In the genomic region with DNA sequence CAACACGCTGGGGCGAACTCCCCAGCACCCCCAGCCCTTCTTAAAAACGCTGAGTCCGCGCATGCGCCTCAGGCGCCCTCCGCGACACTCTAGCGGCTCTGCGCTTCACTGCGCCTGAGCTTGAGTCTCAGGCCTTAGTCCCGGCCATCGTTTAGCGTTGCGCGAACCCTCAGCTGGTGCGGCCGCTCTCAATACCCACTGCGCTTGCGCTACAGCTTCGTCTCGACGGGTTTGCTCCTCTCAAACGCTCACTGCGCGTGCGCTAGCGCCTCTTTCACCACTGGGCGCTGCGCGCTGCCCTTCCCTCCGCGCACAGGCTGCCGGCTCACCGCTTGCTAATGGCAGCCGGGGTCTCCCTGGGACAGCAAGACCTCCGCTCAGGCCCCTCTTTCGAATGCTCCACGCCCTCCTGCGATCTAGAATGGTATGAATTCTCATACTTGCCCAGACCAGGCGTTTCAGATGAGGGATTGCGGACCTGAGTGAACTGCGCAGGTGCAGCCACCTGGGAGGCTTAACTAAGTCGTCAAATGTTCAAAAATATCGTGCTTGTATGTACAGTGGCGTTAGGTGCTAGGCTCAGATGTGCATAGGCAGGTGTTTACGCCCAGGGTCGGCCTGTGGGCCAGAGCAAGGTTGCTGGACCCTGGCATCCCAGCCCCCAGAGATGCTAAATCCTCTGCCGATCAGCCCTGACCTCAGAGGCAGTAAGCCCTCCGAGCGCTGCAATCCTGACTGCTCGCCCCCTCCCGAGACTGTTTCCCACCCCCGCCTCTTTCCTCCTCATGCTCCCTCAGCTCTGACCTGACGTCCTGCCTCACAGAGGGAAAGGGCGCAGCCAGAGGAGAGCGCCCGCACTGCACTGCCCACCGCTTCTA, we compare ENCODE assay signal across 8 cellular contexts. TPM values are rescaled to one million over a fixed set of nuclear protein-coding genes. Genes with fewer than 3 reads are reported as not detected.
DNase-seq lines count a peak whose midpoint lies in the region; ATAC-seq and TF ChIP-seq lines count a peak whose summit lies in the region.

A gene with protein sequence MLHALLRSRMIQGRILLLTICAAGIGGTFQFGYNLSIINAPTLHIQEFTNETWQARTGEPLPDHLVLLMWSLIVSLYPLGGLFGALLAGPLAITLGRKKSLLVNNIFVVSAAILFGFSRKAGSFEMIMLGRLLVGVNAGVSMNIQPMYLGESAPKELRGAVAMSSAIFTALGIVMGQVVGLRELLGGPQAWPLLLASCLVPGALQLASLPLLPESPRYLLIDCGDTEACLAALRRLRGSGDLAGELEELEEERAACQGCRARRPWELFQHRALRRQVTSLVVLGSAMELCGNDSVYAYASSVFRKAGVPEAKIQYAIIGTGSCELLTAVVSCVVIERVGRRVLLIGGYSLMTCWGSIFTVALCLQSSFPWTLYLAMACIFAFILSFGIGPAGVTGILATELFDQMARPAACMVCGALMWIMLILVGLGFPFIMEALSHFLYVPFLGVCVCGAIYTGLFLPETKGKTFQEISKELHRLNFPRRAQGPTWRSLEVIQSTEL (plus strand): TSS at position 270 of the 878 bp plus-strand sequence. CDS start 125 bp downstream, at position 395.

- no peaks in the 10 kb centered on the region for H3K9me3 ChIP-seq in CD4-positive, CD25-positive, alpha-beta regulatory T cell (ENCODE audit: control insufficient read depth in 2 of 2, low read length in 2 of 2)
- no peaks in the 10 kb centered on the region for H3K9me3 ChIP-seq in liver (ENCODE audit: control insufficient read depth in 4 of 4, low read length in 3 of 4)

- peak within 1 kb of the TSS; percentile 81 to 93 for H3K9ac ChIP-seq in liver (ENCODE audit: low read depth in 1 of 2, low read length in 2 of 2)

- peak within 1 kb of the TSS; percentile 60 for H3K27ac ChIP-seq in CD4-positive, CD25-positive, alpha-beta regulatory T cell (ENCODE audit: insufficient read depth, low read length, poor library complexity, severe bottlenecking)
- peak within 1 kb of the TSS; percentile 87 to 88 for H3K27ac ChIP-seq in liver (ENCODE audit: low read depth in 1 of 2, low read length in 2 of 2)

- 2% methylated on average over 60 of the region's 60 CpGs for WGBS in liver

- H3K4me3 ChIP-seq in CD4-positive, CD25-positive, alpha-beta regulatory T cell (ENCODE audit: low read depth, low read length), result peak within 1 kb of the TSS; percentile 91
- peak within 1 kb of the TSS; percentile 50 to 96 (median 84) for H3K4me3 ChIP-seq in liver (ENCODE audit: low read depth in 1 of 3, low read length in 3 of 3)

- no peaks in the 10 kb centered on the region for H3K9me3 Mint-ChIP-seq in CD4-positive, CD25-positive, alpha-beta regulatory T cell

- peak; percentile 38 for TF ChIP-seq CTCF in liver (IDR thresholded peaks at IDR 0.05; ENCODE audit: low read depth, low read length, missing input control)

- peak within 1 kb of the TSS; percentile 89 to 97 (median 96) for H3K4me3 Mint-ChIP-seq in CD4-positive, CD25-positive, alpha-beta regulatory T cell

- peak; percentile 94 to 95 for ATAC-seq in CD4-positive, CD25-positive, alpha-beta regulatory T cell (ENCODE audit: low read depth in 2 of 2)
- peak; percentile 86 for ATAC-seq in GM19395 (IDR thresholded peaks at IDR 0.05; ENCODE audit: unreplicated experiment)
- peak; percentile 76 for ATAC-seq in HG03558 (IDR thresholded peaks at IDR 0.05; ENCODE audit: extremely low read depth, unreplicated experiment)

- H3K27me3 Mint-ChIP-seq in CD4-positive, CD25-positive, alpha-beta regulatory T cell, result peaks cover 10% of the 10 kb centered on the region

- peaks cover 20% of the 10 kb centered on the region for H3K4me1 ChIP-seq in CD4-positive, CD25-positive, alpha-beta regulatory T cell (ENCODE audit: control insufficient read depth, insufficient read depth, low read length, poor library complexity, severe bottlenecking)
- H3K4me1 ChIP-seq in liver (ENCODE audit: control insufficient read depth in 4 of 4, insufficient read depth in 4 of 4, low read length in 3 of 4), result peaks cover 0 to 21% (median 13%) of the 10 kb centered on the region in 4 donors

- DNase-seq in CD4-positive, CD25-positive, alpha-beta regulatory T cell, result peak; percentile 89 to 94 (median 90)
- DNase-seq in NCI-H748 treated with DMSO at 0.1 percent for 48 hours (lab: John Stamatoyannopoulos, UW) (peak; percentile 87), dermis microvascular lymphatic vessel endothelial cell (ENCODE audit: low read depth in 2 of 2) (peak; percentile 91 to 97)
- peak; percentile 93 to 96 for DNase-seq in activated CD4-positive, alpha-beta T cell treated with anti-CD3 and anti-CD28 coated beads, Interleukin-2, amount 50 U/mL, for 48 hours
- peak; percentile 94 for DNase-seq in stimulated activated CD4-positive, alpha-beta T cell treated with anti-CD3 and anti-CD28 coated beads, Interleukin-4, amount 100 ng/mL, for 1 hour

- peaks cover 2% of the 10 kb centered on the region for H3K36me3 Mint-ChIP-seq in CD4-positive, CD25-positive, alpha-beta regulatory T cell

- no peaks in the 10 kb centered on the region for H3K36me3 ChIP-seq in CD4-positive, CD25-positive, alpha-beta regulatory T cell (ENCODE audit: control insufficient read depth, insufficient read depth, low read length)
- H3K36me3 ChIP-seq in liver (ENCODE audit: control insufficient read depth in 4 of 4, insufficient read depth in 3 of 4, low read depth in 1 of 4, low read length in 3 of 4), result no peaks in the 10 kb centered on the region

- peak; percentile 24 to 54 for TF ChIP-seq RAD21 in liver (IDR thresholded peaks at IDR 0.05)

- peaks cover 0 to 21% (median 6%) of the 10 kb centered on the region in 4 donors for H3K4me1 Mint-ChIP-seq in CD4-positive, CD25-positive, alpha-beta regulatory T cell

- H3K27ac Mint-ChIP-seq in CD4-positive, CD25-positive, alpha-beta regulatory T cell, result peak within 1 kb of the TSS; percentile 84 to 94 (median 84)

- no peaks in the 10 kb centered on the region for H3K27me3 ChIP-seq in CD4-positive, CD25-positive, alpha-beta regulatory T cell (ENCODE audit: control insufficient read depth, insufficient read depth, low read length)
- no peaks in the 10 kb centered on the region for H3K27me3 ChIP-seq in liver (ENCODE audit: control insufficient read depth in 4 of 4, insufficient read depth in 4 of 4, low read length in 3 of 4)

TF ChIP-seq in liver, 16 proteins besides CTCF, POLR2A, EP300 and RAD21:
- TF ChIP-seq YY1 (IDR thresholded peaks at IDR 0.05) (peak; percentile 94), HNF4G (IDR thresholded peaks at IDR 0.05) (no peak), HNF4A (conservative IDR thresholded peaks at IDR 0.05) (no peak), RXRA (IDR thresholded peaks at IDR 0.05) (peak in 1 of 2 donors; percentile 27), TAF1 (conservative IDR thresholded peaks at IDR 0.05) (peak; percentile 9), SP1 (IDR thresholded peaks at IDR 0.05) (no peak)
- TF ChIP-seq, protein P1, sequence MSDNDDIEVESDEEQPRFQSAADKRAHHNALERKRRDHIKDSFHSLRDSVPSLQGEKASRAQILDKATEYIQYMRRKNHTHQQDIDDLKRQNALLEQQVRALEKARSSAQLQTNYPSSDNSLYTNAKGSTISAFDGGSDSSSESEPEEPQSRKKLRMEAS (IDR thresholded peaks at IDR 0.05), result no peak

RNA-seq across cellular contexts. Expression of the gene that starts here (rescaled TPM):
- total RNA-seq in CD4-positive, CD25-positive, alpha-beta regulatory T cell, result 8.6 TPM
- polyA plus RNA-seq in CD4-positive, CD25-positive, alpha-beta regulatory T cell, result 1 to 10 TPM; 2.5 to 4.6 (median 4.1) TPM
- 4.6 and 5.3 TPM in 2 replicates for total RNA-seq in dermis microvascular lymphatic vessel endothelial cell
- 1 to 10 TPM; 5.0 to 9.0 TPM for total RNA-seq in liver
- 1 to 10 TPM; 3.4 to 3.5 TPM for polyA plus RNA-seq in liver

Comparison
In these comparisons a context has a peak if more than half of its experiments do, and no peak if none do; other contexts are left out.
1. Peak in every context shown above with its lines: DNase-seq, ATAC-seq, H3K4me3 ChIP-seq and H3K27ac ChIP-seq.